19 cellular contexts compared by ENCODE assay signal in the genomic region with DNA sequence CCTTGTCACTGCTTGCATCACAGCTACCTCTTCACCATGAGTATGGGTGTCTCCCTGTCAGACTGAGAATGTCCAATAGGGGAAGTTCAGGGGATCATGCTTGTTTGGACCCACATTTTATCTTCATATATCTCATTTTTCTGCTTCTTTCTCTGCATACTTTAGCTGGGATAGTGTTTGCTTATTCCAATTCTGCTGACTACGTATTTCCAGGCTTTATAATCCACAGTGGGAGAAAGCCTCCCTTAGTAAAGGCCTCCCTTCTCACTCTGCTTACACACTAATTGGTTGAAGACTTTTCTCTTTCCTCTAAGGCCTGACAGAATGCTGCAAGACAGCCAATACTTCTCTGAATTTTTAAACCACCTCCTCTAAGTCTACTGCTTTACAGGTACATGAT.
"Had no signal": no experiment of that assay in that cellular context is flagged by ENCODE, and none has a peak within 500 bp of the region (broad histone marks: within the 10 kb centered on the region; RNA-seq: fewer than 3 reads in every experiment).

No MANE protein-coding gene starts in this region.

- H3K4me1 ChIP-seq: lower lobe of right lung, pancreas, stomach, testis, tibial artery had no signal

- H3K27ac ChIP-seq: dorsolateral prefrontal cortex, lower lobe of right lung, neutrophil, pancreas, stomach, testis, tibial artery had no signal

- FAIRE-seq: colon, pancreas had no signal

- H3K9me3 ChIP-seq: lower lobe of right lung, neutrophil, pancreas, stomach, testis, tibial artery had no signal

- DNase-seq: dorsolateral prefrontal cortex; effector CD4-positive, alpha-beta T cell; foreskin melanocyte; hypothalamus; immature natural killer cell; left ventricle myocardium superior; lower lobe of right lung; natural killer cell; pancreas; stimulated activated CD4-positive, alpha-beta T cell treated with anti-CD3 and anti-CD28 coated beads, Interleukin-2, amount 100 ng/mL, for 24 hours; stimulated activated CD4-positive, alpha-beta T cell treated with anti-CD3 and anti-CD28 coated beads, Interleukin-4, amount 100 ng/mL, for 24 hours; stimulated activated naive CD4-positive, alpha-beta T cell treated with Interleukin-2 at 50 U/mL for 16 hours; stomach; testis; tibial artery had no signal

- H3K36me3 ChIP-seq: lower lobe of right lung, neutrophil, pancreas, stomach, tibial artery had no signal

- H3K4me3 ChIP-seq: dorsolateral prefrontal cortex, lower lobe of right lung, pancreas, stomach, testis, tibial artery had no signal

- H3K27me3 ChIP-seq: pancreas, stomach, testis had no signal

- ATAC-seq: left ventricle myocardium superior; natural killer cell; pancreas; sciatic nerve; stimulated activated effector memory CD8-positive, alpha-beta T cell treated with anti-CD3 and anti-CD28 coated beads, Interleukin-12 subunit alpha, Interleukin-12 subunit beta, amount 100 ng/mL, for 72 hours had no signal
